ENCODE assay signal across 9 cellular contexts in the genomic region with DNA sequence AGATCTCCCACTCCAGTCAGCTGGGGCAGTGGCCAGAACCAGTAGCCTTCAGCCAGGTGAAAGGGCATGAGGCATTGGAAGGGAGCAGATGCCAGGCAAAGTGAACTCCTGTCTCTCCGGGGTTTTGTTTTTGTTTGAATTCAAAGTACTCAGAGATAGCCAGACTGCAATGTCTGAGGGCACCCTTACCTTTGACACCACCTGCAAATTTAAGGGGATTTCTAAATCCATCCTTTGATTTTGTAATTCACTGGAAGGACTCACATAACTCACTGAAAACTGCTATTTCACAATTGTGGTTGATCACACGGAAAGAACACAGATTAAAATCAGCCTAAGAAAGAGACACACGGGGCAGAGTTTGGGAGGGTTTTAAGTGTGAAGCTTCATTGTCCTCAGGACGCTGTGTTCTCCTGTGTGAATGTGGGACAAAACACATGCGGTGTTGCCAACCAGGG. TPM values are rescaled to one million over a fixed set of nuclear protein-coding genes. Genes with fewer than 3 reads are reported as not detected.
DNase-seq lines count a peak whose midpoint lies in the region; ATAC-seq, FAIRE-seq and TF ChIP-seq lines count a peak whose summit lies in the region.
"Not testable (repeated sequence)": the region's sequence is repeated elsewhere in the genome, so short reads cannot be mapped to it uniquely, and the experiment has no call there.
"Had no signal": no experiment of that assay in that cellular context is flagged by ENCODE, and none has a peak within 500 bp of the region (broad histone marks: within the 10 kb centered on the region; RNA-seq: fewer than 3 reads in every experiment).

No MANE protein-coding gene starts in this region.

- H2BK12ac ChIP-seq in trophoblast cell (ENCODE audit: low read length) = not testable (repeated sequence)

- not testable (repeated sequence) for H4K12ac ChIP-seq in trophoblast cell (ENCODE audit: low read depth, low read length)

- H3K4me1 ChIP-seq in astrocyte (ENCODE audit: insufficient read depth, low read length); trophoblast cell (ENCODE audit: control insufficient read depth in 1 of 2, insufficient read depth in 2 of 2, low read length in 2 of 2): not testable (repeated sequence)
- H3K4me1 ChIP-seq in HepG2 (ENCODE audit: insufficient read depth, low read length) = peaks cover 66% of the 10 kb centered on the region

- not testable (repeated sequence) for H4K8ac ChIP-seq in trophoblast cell (ENCODE audit: low read depth, low read length)

- H3K4ac ChIP-seq in trophoblast cell (ENCODE audit: low read depth, low read length) = not testable (repeated sequence)

- not testable (repeated sequence) for H3K27me3 ChIP-seq in astrocyte (ENCODE audit: insufficient read depth, low read length); HepG2 (ENCODE audit: control insufficient read depth in 1 of 2, insufficient read depth in 2 of 2, low read length in 2 of 2); trophoblast cell (ENCODE audit: insufficient read depth, low read length)

- H3K27ac ChIP-seq in astrocyte (ENCODE audit: low read depth, low read length); trophoblast cell (ENCODE audit: low read depth, low read length): not testable (repeated sequence)
- H3K27ac ChIP-seq in HepG2 (ENCODE audit: extremely low read length, insufficient read depth, low read length) = peak overlapping the region; percentile 77

- POLR2A ChIA-PET in HepG2 (lab: Yijun Ruan, JAX) = interaction anchor here (1.9 to 2.0 kb wide), 2 partner anchors 10 to 24 kb away, joined by 5 to 8 read pairs; a partner anchor contains a TSS

- H3K9me3 ChIP-seq in astrocyte (ENCODE audit: insufficient read depth, low read depth, low read length); HepG2 (ENCODE audit: low read length); trophoblast cell (ENCODE audit: insufficient read depth, low read depth, low read length): not testable (repeated sequence)

- H4K91ac ChIP-seq in trophoblast cell (ENCODE audit: low read depth, low read length) = not testable (repeated sequence)

- DNase-seq in AML-193 (lab: John Stamatoyannopoulos, UW) (peak; percentile 42 to 52), MV-4-11 (lab: John Stamatoyannopoulos, UW) (peak; percentile 39), choroid plexus epithelial cell (ENCODE audit: low read depth) (peak; percentile 47), HepG2 (ENCODE audit: low spot score) (peak; percentile 71), trophoblast cell (peak; percentile 15 to 53), superior temporal gyrus (ENCODE audit: extremely low spot score) (peak; percentile 57)
- not testable (repeated sequence) for DNase-seq in activated CD4-positive, alpha-beta T cell treated with anti-CD3 and anti-CD28 coated beads, Interleukin-2, amount 10 ng/mL, durations not matched to agents 24 days and 14 days; astrocyte (ENCODE audit: low read depth)

- not testable (repeated sequence) for H2AFZ ChIP-seq in astrocyte (ENCODE audit: low read depth, low read length); HepG2 (ENCODE audit: low read length); trophoblast cell (ENCODE audit: insufficient read depth, low read length, poor library complexity)

- TF ChIP-seq POLR2A in HepG2 (IDR thresholded peaks at IDR 0.05; ENCODE audit: insufficient read depth in 1 of 2, low read depth in 2 of 2, low read length in 2 of 2) = not testable (repeated sequence)

- not testable (repeated sequence) for H3K4me2 ChIP-seq in astrocyte (ENCODE audit: low read length); trophoblast cell (ENCODE audit: low read length)
- peak overlapping the region; percentile 56 for H3K4me2 ChIP-seq in HepG2 (ENCODE audit: low read depth, low read length)

- intact Hi-C loops in activated CD4-positive, alpha-beta T cell treated with anti-CD3 and anti-CD28 coated beads, Interleukin-2, amount 10 ng/mL, durations not matched to agents 24 days and 14 days (cut with micrococcal nuclease); HepG2 (cut with micrococcal nuclease; ENCODE audit: unreplicated experiment): not testable (repeated sequence)

- not testable (repeated sequence) for BruUV-seq in HepG2 (replicated peaks; lab: Mats Ljungman, UMichigan)

- peak overlapping the region; percentile 10 for H3K27ac Mint-ChIP-seq in activated CD4-positive, alpha-beta T cell treated with anti-CD3 and anti-CD28 coated beads, Interleukin-2, amount 10 ng/mL, durations not matched to agents 24 days and 14 days
- peak overlapping the region; percentile 58 for H3K27ac Mint-ChIP-seq in astrocyte (ENCODE audit: unreplicated experiment)

- H3K79me1 ChIP-seq in trophoblast cell (ENCODE audit: low read length) = not testable (repeated sequence)

- not testable (repeated sequence) for H3K18ac ChIP-seq in trophoblast cell (ENCODE audit: low read length)

- H3K9me3 Mint-ChIP-seq in activated CD4-positive, alpha-beta T cell treated with anti-CD3 and anti-CD28 coated beads, Interleukin-2, amount 10 ng/mL, durations not matched to agents 24 days and 14 days; astrocyte (ENCODE audit: unreplicated experiment): not testable (repeated sequence)

- H3K79me2 ChIP-seq in astrocyte (ENCODE audit: insufficient read depth, low read length); HepG2 (ENCODE audit: insufficient read depth, low read length); trophoblast cell (ENCODE audit: control insufficient read depth, insufficient read depth, low read length, poor library complexity): not testable (repeated sequence)

- H3K23ac ChIP-seq in trophoblast cell (ENCODE audit: low read length) = not testable (repeated sequence)

- not testable (repeated sequence) for TF ChIP-seq CTCF in astrocyte (IDR thresholded peaks at IDR 0.05; ENCODE audit: insufficient read depth, low read depth, low read length); choroid plexus epithelial cell (conservative IDR thresholded peaks at IDR 0.05; ENCODE audit: low read depth, low read length); HepG2 (CRISPR knock-in tag; IDR thresholded peaks at IDR 0.05)

- not testable (repeated sequence) for H3K4me3 ChIP-seq in astrocyte (ENCODE audit: insufficient read depth, low read depth, low read length); choroid plexus epithelial cell (ENCODE audit: low read depth, low read length); HepG2 (replicated peaks in 1 of 3; ENCODE audit: insufficient read depth in 1 of 3, low read depth in 2 of 3, low read length in 3 of 3); trophoblast cell (ENCODE audit: low read depth, low read length)

- not testable (repeated sequence) for H3K14ac ChIP-seq in trophoblast cell (ENCODE audit: low read length)

- not testable (repeated sequence) for H3K27me3 Mint-ChIP-seq in activated CD4-positive, alpha-beta T cell treated with anti-CD3 and anti-CD28 coated beads, Interleukin-2, amount 10 ng/mL, durations not matched to agents 24 days and 14 days; astrocyte (ENCODE audit: low read depth, unreplicated experiment)

- peak; percentile 47 for ATAC-seq in HepG2

- H2BK5ac ChIP-seq in trophoblast cell (ENCODE audit: low read depth, low read length, poor library complexity) = not testable (repeated sequence)

- H3K4me3 Mint-ChIP-seq in activated CD4-positive, alpha-beta T cell treated with anti-CD3 and anti-CD28 coated beads, Interleukin-2, amount 10 ng/mL, durations not matched to agents 24 days and 14 days = not testable (repeated sequence)
- peak overlapping the region; percentile 50 for H3K4me3 Mint-ChIP-seq in astrocyte (ENCODE audit: unreplicated experiment)

- H2BK120ac ChIP-seq in trophoblast cell (ENCODE audit: insufficient read depth, low read length, poor library complexity) = not testable (repeated sequence)

- peak in 1 of 2 experiments; percentile 60; a peak in 1 of 4 replicates for TF ChIP-seq EP300 in HepG2 (IDR thresholded peaks at IDR 0.05; ENCODE audit: low read depth in 2 of 2, low read length in 2 of 2)
- not testable (repeated sequence) for TF ChIP-seq EP300 in HepG2 (CRISPR knock-in tag; IDR thresholded peaks at IDR 0.05; ENCODE audit: borderline replicate concordance)

- TF ChIP-seq RAD21 in HepG2 (CRISPR knock-in tag; IDR thresholded peaks at IDR 0.05) = not testable (repeated sequence)

- not testable (repeated sequence) for H3K36me3 ChIP-seq in astrocyte (ENCODE audit: insufficient read depth, low read length); trophoblast cell (ENCODE audit: control insufficient read depth in 1 of 2, insufficient read depth in 2 of 2, low read length in 2 of 2)
- peaks cover 13 to 50% of the 10 kb centered on the region in 2 experiments for H3K36me3 ChIP-seq in HepG2 (replicated peaks in 1 of 2; ENCODE audit: control insufficient read depth in 1 of 2, insufficient read depth in 2 of 2, low read length in 2 of 2)

- H3K9ac ChIP-seq in astrocyte (ENCODE audit: low read length); trophoblast cell (ENCODE audit: low read length): not testable (repeated sequence)
- 0 out of 2 replicates have a peak overlapping the region, but pooled peaks have one; percentile 45 for H3K9ac ChIP-seq in HepG2 (ENCODE audit: insufficient read depth, low read depth, low read length)

- CTCF ChIA-PET in HepG2 (lab: Yijun Ruan, JAX; ENCODE audit: low intra/inter-chr PET ratio, low total read pairs) = not testable (repeated sequence)

- not testable (repeated sequence) for H2AK5ac ChIP-seq in trophoblast cell (ENCODE audit: low read length)

- H3K36me3 Mint-ChIP-seq in activated CD4-positive, alpha-beta T cell treated with anti-CD3 and anti-CD28 coated beads, Interleukin-2, amount 10 ng/mL, durations not matched to agents 24 days and 14 days (ENCODE audit: low read depth) = peaks cover 76% of the 10 kb centered on the region
- H3K36me3 Mint-ChIP-seq in astrocyte (ENCODE audit: low read depth, unreplicated experiment) = peaks cover 35% of the 10 kb centered on the region

- peaks cover 17% of the 10 kb centered on the region for H3K4me1 Mint-ChIP-seq in activated CD4-positive, alpha-beta T cell treated with anti-CD3 and anti-CD28 coated beads, Interleukin-2, amount 10 ng/mL, durations not matched to agents 24 days and 14 days
- H3K4me1 Mint-ChIP-seq in astrocyte (ENCODE audit: low read depth, unreplicated experiment) = peaks cover 26% of the 10 kb centered on the region

- H4K20me1 ChIP-seq in astrocyte (ENCODE audit: insufficient read depth, low read length) = peaks cover 11% of the 10 kb centered on the region
- H4K20me1 ChIP-seq in HepG2 (ENCODE audit: insufficient read depth, low read length) = not testable (repeated sequence)

- FAIRE-seq in astrocyte (lab: Jason Lieb, UNC) = not testable (repeated sequence)
- FAIRE-seq in HepG2 (lab: Jason Lieb, UNC) = peak; percentile 71

- WGBS in HepG2 (ENCODE audit: low lambda C conversion rate) = 19% methylated on average over 5 of the region's 5 CpGs
- WGBS in trophoblast cell (ENCODE audit: extremely low coverage, insufficient coverage, insufficient read length) = no CpG with 5 or more reads among the region's 5 CpGs

- in situ Hi-C loops in HepG2 (cut with HindIII; ENCODE audit: extremely low pct_ligation_motif_present, low pct_unique_long_range_greater_than_20kb) = not testable (repeated sequence)

RNA-seq across cellular contexts. Expression of a gene that starts 10.3 kb away (rescaled TPM):
- 36.2 and 37.3 TPM in 2 replicates for total RNA-seq in activated CD4-positive, alpha-beta T cell treated with anti-CD3 and anti-CD28 coated beads, Interleukin-2, amount 10 ng/mL, durations not matched to agents 24 days and 14 days
- total RNA-seq in astrocyte (3.9 and 7.5 TPM in 2 replicates), HepG2 (2016; rRNA removed; fragmentation: Illumina TruSeq; extraction: Trizol) (11.2 and 20.3 TPM in 2 replicates)
- 2.3 and 2.8 TPM in 2 replicates for total RNA-seq in HepG2 (2016; cell fraction: cytosol; rRNA removed; fragmentation: Illumina TruSeq; extraction: Trizol; ENCODE audit: low read depth)
- total RNA-seq in HepG2 (2016; cell fraction: insoluble cytoplasmic fraction; rRNA removed; fragmentation: Illumina TruSeq; extraction: Trizol) = 10.1 and 20.9 TPM in 2 replicates
- 3.2 and 3.4 TPM in 2 replicates for total RNA-seq in HepG2 (2016; cell fraction: membrane; rRNA removed; fragmentation: Illumina TruSeq; extraction: Trizol)
- total RNA-seq in HepG2 (2016; cell fraction: nucleus; rRNA removed; fragmentation: Illumina TruSeq; extraction: Trizol) = 19.4 and 20.3 TPM in 2 replicates
- polyA plus RNA-seq in HepG2 (2011; rRNA removed) = 75.0 and 124 TPM in 2 replicates
- polyA plus RNA-seq in HepG2 (2011; cell fraction: cytosol; rRNA removed) = 57.2 and 84.6 TPM in 2 replicates
- polyA plus RNA-seq in HepG2 (2011; cell fraction: nucleus; rRNA removed) = 110 and 144 TPM in 2 replicates
- 126 and 159 TPM in 2 replicates for polyA plus RNA-seq in HepG2 (2012)
- 2.5 and 2.9 TPM in 2 replicates for polyA plus RNA-seq in HepG2 (2016; cell fraction: cytosol; fragmentation: Illumina TruSeq; extraction: Trizol; ENCODE audit: low read depth)
- polyA plus RNA-seq in HepG2 (2016; cell fraction: insoluble cytoplasmic fraction; fragmentation: Illumina TruSeq; extraction: Trizol; ENCODE audit: low read depth) = 12.0 and 13.0 TPM in 2 replicates
- 3.3 and 3.8 TPM in 2 replicates for polyA plus RNA-seq in HepG2 (2016; cell fraction: membrane; fragmentation: Illumina TruSeq; extraction: Trizol; ENCODE audit: low read depth)
- 37.3 and 42.3 TPM in 2 replicates for polyA plus RNA-seq in HepG2 (2016; cell fraction: nucleus; fragmentation: Illumina TruSeq; extraction: Trizol; ENCODE audit: insufficient read depth, low read depth)
- polyA minus RNA-seq in HepG2 (2011; rRNA and poly(A)+ RNA removed; ENCODE audit: low replicate concordance) = 2.0 and 61.9 TPM in 2 replicates
- polyA minus RNA-seq in HepG2 (2011; cell fraction: cytosol; rRNA and poly(A)+ RNA removed) = 61.5 and 88.3 TPM in 2 replicates
- 34.2 and 54.7 TPM in 2 replicates for polyA minus RNA-seq in HepG2 (2011; cell fraction: nucleus; rRNA and poly(A)+ RNA removed)
- polyA plus RNA-seq in trophoblast cell (2013) = 0.03 and 0.04 TPM in 2 replicates
- total RNA-seq: H7 had no signal

RNA-seq across cellular contexts. Expression of a gene that starts 23.9 kb away (rescaled TPM):
- total RNA-seq in activated CD4-positive, alpha-beta T cell treated with anti-CD3 and anti-CD28 coated beads, Interleukin-2, amount 10 ng/mL, durations not matched to agents 24 days and 14 days = 52.0 and 58.6 TPM in 2 replicates
- total RNA-seq in astrocyte = 77.2 and 85.1 TPM in 2 replicates
- total RNA-seq in HepG2 (2016; rRNA removed; fragmentation: Illumina TruSeq; extraction: Trizol) = 28.7 and 34.3 TPM in 2 replicates
- 2.5 and 3.6 TPM in 2 replicates for total RNA-seq in HepG2 (2016; cell fraction: cytosol; rRNA removed; fragmentation: Illumina TruSeq; extraction: Trizol; ENCODE audit: low read depth)
- total RNA-seq in HepG2 (2016; cell fraction: insoluble cytoplasmic fraction; rRNA removed; fragmentation: Illumina TruSeq; extraction: Trizol) = 27.0 and 29.3 TPM in 2 replicates
- total RNA-seq in HepG2 (2016; cell fraction: membrane; rRNA removed; fragmentation: Illumina TruSeq; extraction: Trizol) = 8.2 and 9.0 TPM in 2 replicates
- 16.8 and 21.4 TPM in 2 replicates for total RNA-seq in HepG2 (2016; cell fraction: nucleus; rRNA removed; fragmentation: Illumina TruSeq; extraction: Trizol)
- polyA plus RNA-seq in HepG2 (2011; rRNA removed) = 51.2 and 94.4 TPM in 2 replicates
- polyA plus RNA-seq in HepG2 (2011; cell fraction: cytosol; rRNA removed) = 53.4 and 72.6 TPM in 2 replicates
- 195 and 245 TPM in 2 replicates for polyA plus RNA-seq in HepG2 (2011; cell fraction: nucleus; rRNA removed)
- polyA plus RNA-seq in HepG2 (2012) = 58.3 and 88.7 TPM in 2 replicates
- polyA plus RNA-seq in HepG2 (2016; cell fraction: cytosol; fragmentation: Illumina TruSeq; extraction: Trizol; ENCODE audit: low read depth) = 1.8 TPM in 2 replicates
- 20.2 and 26.3 TPM in 2 replicates for polyA plus RNA-seq in HepG2 (2016; cell fraction: insoluble cytoplasmic fraction; fragmentation: Illumina TruSeq; extraction: Trizol; ENCODE audit: low read depth)
- polyA plus RNA-seq in HepG2 (2016; cell fraction: membrane; fragmentation: Illumina TruSeq; extraction: Trizol; ENCODE audit: low read depth) = 4.4 and 5.1 TPM in 2 replicates
- polyA plus RNA-seq in HepG2 (2016; cell fraction: nucleus; fragmentation: Illumina TruSeq; extraction: Trizol; ENCODE audit: insufficient read depth, low read depth) = 31.6 and 34.2 TPM in 2 replicates
- polyA minus RNA-seq in HepG2 (2011; rRNA and poly(A)+ RNA removed; ENCODE audit: low replicate concordance) = 34.5 and 120 TPM in 2 replicates
- 39.4 and 67.2 TPM in 2 replicates for polyA minus RNA-seq in HepG2 (2011; cell fraction: cytosol; rRNA and poly(A)+ RNA removed)
- 44.7 and 77.3 TPM in 2 replicates for polyA minus RNA-seq in HepG2 (2011; cell fraction: nucleus; rRNA and poly(A)+ RNA removed)
- 5.7 and 6.0 TPM in 2 replicates for polyA plus RNA-seq in trophoblast cell (2013)
